Comparison of ENCODE assay signal across 8 cellular contexts in genomic region chr3:16883726-16884083, GRCh38. TPM values are rescaled to one million over a fixed set of nuclear protein-coding genes. Genes with fewer than 3 reads are reported as not detected.
DNase-seq lines count a peak whose midpoint lies in the region; ATAC-seq and TF ChIP-seq lines count a peak whose summit lies in the region.

No MANE protein-coding gene starts in this region.

- H3K9ac ChIP-seq in mesendoderm (ENCODE audit: low read length) = peak overlapping the region; percentile 45

- no peaks in the 10 kb centered on the region for H3K9me3 Mint-ChIP-seq in activated naive CD4-positive, alpha-beta T cell treated with anti-CD3 and anti-CD28 coated beads, Interleukin-2, amount 10 ng/mL, durations not matched to agents 7 days and 5 days
- H3K9me3 Mint-ChIP-seq in type B pancreatic cell = no peaks in the 10 kb centered on the region

- H2BK120ac ChIP-seq in mesendoderm (ENCODE audit: low read depth, low read length) = no peak overlapping the region

- H3K36me3 ChIP-seq in body of pancreas (replicated peaks in 1 of 2; ENCODE audit: insufficient read depth in 1 of 2, low read depth in 2 of 2) (no peaks in the 10 kb centered on the region), mesendoderm (ENCODE audit: control insufficient read depth, insufficient read depth, low read length) (no peaks in the 10 kb centered on the region)

- no peak for TF ChIP-seq CTCF in body of pancreas (IDR thresholded peaks at IDR 0.05)
- no peak for TF ChIP-seq CTCF in type B pancreatic cell (conservative IDR thresholded peaks at IDR 0.05)

- no peak for DNase-seq in activated naive CD4-positive, alpha-beta T cell treated with anti-CD3 and anti-CD28 coated beads, Interleukin-2, amount 10 ng/mL, durations not matched to agents 7 days and 5 days
- DNase-seq in activated naive CD4-positive, alpha-beta T cell (lab: John Stamatoyannopoulos, UW) = no peak
- DNase-seq in body of pancreas (no peak), mesendoderm (peak; percentile 14), type B pancreatic cell (ENCODE audit: extremely low spot score, unreplicated experiment) (no peak), A172 (ENCODE audit: low spot score) (no peak), dedifferentiated amniotic fluid mesenchymal stem cell (ENCODE audit: extremely low spot score) (no peak)

- TF ChIP-seq POLR2A in body of pancreas (IDR thresholded peaks at IDR 0.05) = no peak

- H3K4ac ChIP-seq in mesendoderm (ENCODE audit: low read depth, low read length) = no peak overlapping the region

- intact Hi-C loops in body of pancreas (cut with DNase I) = no loop called here

- peaks cover 8% of the 10 kb centered on the region for H3K27me3 Mint-ChIP-seq in activated naive CD4-positive, alpha-beta T cell treated with anti-CD3 and anti-CD28 coated beads, Interleukin-2, amount 10 ng/mL, durations not matched to agents 7 days and 5 days
- peaks cover 22% of the 10 kb centered on the region for H3K27me3 Mint-ChIP-seq in type B pancreatic cell

- peak overlapping the region; percentile 73 for H3K4me3 Mint-ChIP-seq in activated naive CD4-positive, alpha-beta T cell treated with anti-CD3 and anti-CD28 coated beads, Interleukin-2, amount 10 ng/mL, durations not matched to agents 7 days and 5 days
- H3K4me3 Mint-ChIP-seq in type B pancreatic cell = peak overlapping the region; percentile 87

- no peaks in the 10 kb centered on the region for H3K9me3 ChIP-seq in body of pancreas

- peak overlapping the region; percentile 61 for H3K4me2 ChIP-seq in mesendoderm (ENCODE audit: low read length)

- peaks cover 30% of the 10 kb centered on the region for H3K4me1 Mint-ChIP-seq in activated naive CD4-positive, alpha-beta T cell treated with anti-CD3 and anti-CD28 coated beads, Interleukin-2, amount 10 ng/mL, durations not matched to agents 7 days and 5 days
- H3K4me1 Mint-ChIP-seq in type B pancreatic cell (ENCODE audit: unreplicated experiment) = peaks cover 32% of the 10 kb centered on the region

- H2BK15ac ChIP-seq in mesendoderm (replicated peaks; ENCODE audit: low read depth) = no peak overlapping the region

- CTCF ChIA-PET in activated naive CD4-positive, alpha-beta T cell treated with anti-CD3 and anti-CD28 coated beads, Interleukin-2, amount 10 ng/mL, durations not matched to agents 7 days and 5 days (lab: Charles Lee) = interaction anchor here (0.9 to 5.9 kb wide), 12 partner anchors 11 to 351 kb away, joined by 3 to 44 read pairs (median 4); no protein-coding TSS in a partner anchor

- peaks cover 20% of the 10 kb centered on the region for H3K36me3 Mint-ChIP-seq in activated naive CD4-positive, alpha-beta T cell treated with anti-CD3 and anti-CD28 coated beads, Interleukin-2, amount 10 ng/mL, durations not matched to agents 7 days and 5 days
- H3K36me3 Mint-ChIP-seq in type B pancreatic cell = no peaks in the 10 kb centered on the region

- no peak overlapping the region for H4K8ac ChIP-seq in mesendoderm (ENCODE audit: low read depth, low read length)

- H3K18ac ChIP-seq in mesendoderm (ENCODE audit: low read length) = no peak overlapping the region

- H3K4me1 ChIP-seq in body of pancreas (peaks cover 12% of the 10 kb centered on the region), mesendoderm (ENCODE audit: control insufficient read depth, low read depth, low read length) (no peaks in the 10 kb centered on the region)

- H3K23ac ChIP-seq in mesendoderm (ENCODE audit: low read length) = no peak overlapping the region

- ATAC-seq in body of pancreas (no peak), HG02973 (IDR thresholded peaks at IDR 0.05; ENCODE audit: unreplicated experiment) (no peak)

- H4K5ac ChIP-seq in mesendoderm (ENCODE audit: low read length) = no peak overlapping the region

- peak overlapping the region in 3 of 4 donors; percentile 82 to 87 (median 85) for H3K27ac ChIP-seq in body of pancreas
- H3K27ac ChIP-seq in mesendoderm (ENCODE audit: low read depth, low read length) = no peak overlapping the region

- H3K4me3 ChIP-seq in body of pancreas (peak overlapping the region; percentile 69 to 72), mesendoderm (ENCODE audit: low read length) (no peak overlapping the region)

- H3K27me3 ChIP-seq in body of pancreas = no peaks in the 10 kb centered on the region
- peaks cover 4% of the 10 kb centered on the region for H3K27me3 ChIP-seq in mesendoderm (ENCODE audit: insufficient read depth, low read length, poor library complexity)

- WGBS in body of pancreas, 2 donors = 71 to 87% methylated on average over 16 of the region's 16 CpGs
- WGBS in mesendoderm (ENCODE audit: extremely low coverage, insufficient coverage, low lambda C conversion rate) = no CpG with 5 or more reads among the region's 16 CpGs

- H3K79me1 ChIP-seq in mesendoderm (ENCODE audit: low read length) = no peaks in the 10 kb centered on the region

- H3K79me2 ChIP-seq in mesendoderm (ENCODE audit: control insufficient read depth, insufficient read depth, low read length) = no peaks in the 10 kb centered on the region

- peak overlapping the region; percentile 85 for H3K27ac Mint-ChIP-seq in activated naive CD4-positive, alpha-beta T cell treated with anti-CD3 and anti-CD28 coated beads, Interleukin-2, amount 10 ng/mL, durations not matched to agents 7 days and 5 days
- peak overlapping the region; percentile 4 for H3K27ac Mint-ChIP-seq in type B pancreatic cell

- no peak overlapping the region for H2AK5ac ChIP-seq in mesendoderm (ENCODE audit: low read length)

- peak overlapping the region; percentile 74 for H3K56ac ChIP-seq in mesendoderm (ENCODE audit: low read length)

- H2BK5ac ChIP-seq in mesendoderm (ENCODE audit: low read length) = no peak overlapping the region

RNA-seq across cellular contexts. Expression of gene PLCL2, which starts 1.1 kb away (rescaled TPM):
- total RNA-seq in body of pancreas (10 to 100 TPM; 13.7 to 25.7 TPM), type B pancreatic cell (ENCODE audit: low replicate concordance) (6.5 and 10.6 TPM in 2 replicates)
- 0.95 TPM for polyA plus RNA-seq in mesendoderm (2013, experiment 1 of 2)
- 0.91 TPM for polyA plus RNA-seq in mesendoderm (2013, experiment 2 of 2)
- total RNA-seq in A172 (2014; rRNA removed; shearing (Covaris generic)) = 3.3 and 4.0 TPM in 2 replicates
